8 cellular contexts compared by ENCODE assay signal in genomic region chr2:210502997-210503621, GRCh38. TPM values are rescaled to one million over a fixed set of nuclear protein-coding genes. Genes with fewer than 3 reads are reported as not detected.
DNase-seq lines count a peak whose midpoint lies in the region; ATAC-seq and TF ChIP-seq lines count a peak whose summit lies in the region.

No MANE protein-coding gene starts in this region.

- H3K9me3 ChIP-seq in HAP-1: no peaks in the 10 kb centered on the region
- no peaks in the 10 kb centered on the region for H3K9me3 ChIP-seq in MG63
- no peaks in the 10 kb centered on the region for H3K9me3 ChIP-seq in mesenchymal stem cell (ENCODE audit: control insufficient read depth, low read length)
- H3K9me3 ChIP-seq in stomach: peaks cover 0 to 4% (median 0%) of the 10 kb centered on the region in 4 donors

- CTCF ChIA-PET in T-cell (lab: Charles Lee): interaction anchor here (0.6 to 1.4 kb wide), 7 partner anchors 11 to 41 kb away, joined by 3 to 6 read pairs (median 3); no protein-coding TSS in a partner anchor

- peaks cover 14 to 18% (median 14%) of the 10 kb centered on the region in 3 donors for H3K9me3 Mint-ChIP-seq in T-cell

- H3K36me3 ChIP-seq in HAP-1 (replicated peaks): no peaks in the 10 kb centered on the region
- no peaks in the 10 kb centered on the region for H3K36me3 ChIP-seq in MG63
- H3K36me3 ChIP-seq in mesenchymal stem cell (ENCODE audit: control insufficient read depth in 1 of 2, insufficient read depth in 2 of 2, low read depth in 1 of 2, low read length in 2 of 2): peaks cover 0 to 3% of the 10 kb centered on the region in 2 experiments
- peaks cover 0 to 3% (median 0%) of the 10 kb centered on the region in 4 donors for H3K36me3 ChIP-seq in stomach

- 54% methylated on average over 7 of the region's 7 CpGs for WGBS in mesenchymal stem cell
- 5 to 10% (median 6%) methylated on average over 7 of the region's 7 CpGs for WGBS in stomach, 5 donors

- H3K18ac ChIP-seq in mesenchymal stem cell (ENCODE audit: low read depth in 1 of 2, low read length in 2 of 2): no peak overlapping the region

- no peak overlapping the region for H3K23ac ChIP-seq in mesenchymal stem cell (ENCODE audit: low read length in 2 of 2)

- POLR2A ChIA-PET in T-cell (lab: Charles Lee): interaction anchor here in 1 of 2 donors (0.6 kb wide), 1 partner anchor 17 kb away, joined by 7 read pairs; no protein-coding TSS in a partner anchor

- no peak overlapping the region for H2BK120ac ChIP-seq in mesenchymal stem cell (ENCODE audit: low read depth, low read length)

- TF ChIP-seq CTCF in dorsolateral prefrontal cortex (IDR thresholded peaks at IDR 0.05 in 54 of 56, conservative IDR thresholded peaks at IDR 0.05 in 2 of 56; ENCODE audit: low read depth in 1 of 56, partially characterized antibody in 56 of 56) (peak; percentile 81 to 99 (median 92)), stomach (IDR thresholded peaks at IDR 0.05) (peak in 5 of 7 experiments; percentile 62 to 85 (median 69))

- H3K4me3 Mint-ChIP-seq in T-cell: peak overlapping the region in 2 of 3 donors; percentile 14 to 30

- H3K27me3 Mint-ChIP-seq in T-cell: peaks cover 11 to 45% of the 10 kb centered on the region in 2 donors

- peak overlapping the region; percentile 36 for H3K9ac ChIP-seq in mesenchymal stem cell (ENCODE audit: low read length)

- DNase-seq in Right ventricle myocardium superior (no peak), Right ventricle myocardium inferior (ENCODE audit: missing footprints) (no peak), HAP-1 (ENCODE audit: low spot score in 2 of 2) (peak; percentile 50 to 69), MG63 (peak; percentile 3), T-cell (peak in 12 of 34 experiments; percentile 1 to 14 (median 5)), dorsolateral prefrontal cortex (peak in 9 of 10 donors; percentile 46 to 75 (median 70)), mesenchymal stem cell (peak; percentile 48), stomach (peak; percentile 57)

- intact Hi-C loops in Right ventricle myocardium superior (cut with DNase I): no loop called here
- intact Hi-C loops in Right ventricle myocardium inferior (cut with DNase I): no loop called here
- intact Hi-C loops in dorsolateral prefrontal cortex (cut with DNase I): loop anchor here (2.0 to 5.0 kb wide), 6 partner anchors 61 to 534 kb away; no protein-coding TSS in a partner anchor
- intact Hi-C loops in stomach (cut with DNase I; ENCODE audit: low total_unique reads): no loop called here

- no peak overlapping the region for H2BK12ac ChIP-seq in mesenchymal stem cell (ENCODE audit: low read length in 2 of 2)

- no peak overlapping the region for H2BK15ac ChIP-seq in mesenchymal stem cell (ENCODE audit: low read depth, poor library complexity, severe bottlenecking)

- H3K27me3 ChIP-seq in HAP-1 (ENCODE audit: low read depth): peaks cover 3% of the 10 kb centered on the region; the same call in 1 of the 2 replicates
- H3K27me3 ChIP-seq in MG63: no peaks in the 10 kb centered on the region
- peaks cover 0 to 2% (median 0%) of the 10 kb centered on the region in 45 donors for H3K27me3 ChIP-seq in dorsolateral prefrontal cortex
- H3K27me3 ChIP-seq in mesenchymal stem cell (ENCODE audit: control insufficient read depth in 1 of 2, insufficient read depth in 1 of 2, low read length in 2 of 2): no peaks in the 10 kb centered on the region
- no peaks in the 10 kb centered on the region for H3K27me3 ChIP-seq in stomach

- in situ Hi-C loops in HAP-1 (cut with MboI; ENCODE audit: low sequenced_read_pairs): no loop called here

- peak overlapping the region; percentile 73 to 100 (median 97) for H3K27ac ChIP-seq in dorsolateral prefrontal cortex
- H3K27ac ChIP-seq in mesenchymal stem cell (ENCODE audit: low read length, poor library complexity, severe bottlenecking): no peak overlapping the region
- H3K27ac ChIP-seq in stomach: no peak overlapping the region

- no peak overlapping the region for H2BK5ac ChIP-seq in mesenchymal stem cell (ENCODE audit: low read depth, low read length, poor library complexity, severe bottlenecking)

- peak; percentile 68 for ATAC-seq in Right ventricle myocardium superior (ENCODE audit: poor library complexity)
- no peak for ATAC-seq in Right ventricle myocardium inferior
- ATAC-seq in T-cell (replicated peaks in 1 of 4): peak in 1 of 4 experiments; percentile 44

- H3K14ac ChIP-seq in mesenchymal stem cell (ENCODE audit: low read length in 2 of 2): no peak overlapping the region

- H3K4me1 ChIP-seq in HAP-1 (peaks cover 6% of the 10 kb centered on the region), mesenchymal stem cell (ENCODE audit: control insufficient read depth, insufficient read depth, low read depth, low read length) (no peaks in the 10 kb centered on the region), stomach (peaks cover 4 to 11% (median 8%) of the 10 kb centered on the region in 4 donors)

- peaks cover 13% of the 10 kb centered on the region for H3K79me1 ChIP-seq in mesenchymal stem cell (replicated peaks; ENCODE audit: low read length, poor library complexity, severe bottlenecking)

- H3K4me1 Mint-ChIP-seq in T-cell: peaks cover 3 to 6% (median 4%) of the 10 kb centered on the region in 3 donors

- no peak overlapping the region for H2AK5ac ChIP-seq in mesenchymal stem cell (ENCODE audit: low read length, severe bottlenecking)

- H3K4ac ChIP-seq in mesenchymal stem cell (ENCODE audit: low read depth in 1 of 2, low read length in 2 of 2): no peak overlapping the region

- TF ChIP-seq EP300 in stomach (IDR thresholded peaks at IDR 0.05): no peak

- TF ChIP-seq POLR2A in stomach (IDR thresholded peaks at IDR 0.05): no peak

- H4K8ac ChIP-seq in mesenchymal stem cell (ENCODE audit: low read length): no peak overlapping the region

- H4K91ac ChIP-seq in mesenchymal stem cell (ENCODE audit: low read length): no peak overlapping the region

- peak overlapping the region; percentile 52 for H3K4me2 ChIP-seq in mesenchymal stem cell (ENCODE audit: low read length, poor library complexity, severe bottlenecking)

- H2AFZ ChIP-seq in mesenchymal stem cell (ENCODE audit: low read depth, low read length): no peak overlapping the region

- peaks cover 12% of the 10 kb centered on the region for H3K36me3 Mint-ChIP-seq in T-cell

- H3K4me3 ChIP-seq in HAP-1: no peak overlapping the region
- H3K4me3 ChIP-seq in MG63: no peak overlapping the region
- peak overlapping the region in 58 of 59 donors; percentile 7 to 67 (median 42) for H3K4me3 ChIP-seq in dorsolateral prefrontal cortex
- H3K4me3 ChIP-seq in mesenchymal stem cell (ENCODE audit: insufficient read depth in 1 of 2, low read depth in 1 of 2, low read length in 2 of 2): peak overlapping the region in 1 of 2 experiments; percentile 57
- H3K4me3 ChIP-seq in stomach: peak overlapping the region; percentile 17 to 41 (median 36)

- no peak overlapping the region for H3K27ac Mint-ChIP-seq in T-cell

RNA-seq across cellular contexts. Expression of gene LANCL1, which starts 26.6 kb away (rescaled TPM):
- total RNA-seq in Right ventricle myocardium superior: 50.3 TPM
- 53.5 TPM for total RNA-seq in Right ventricle myocardium inferior
- total RNA-seq in MG63 (2014; rRNA removed; shearing (Covaris generic); ENCODE audit: low replicate concordance): 47.5 and 70.8 TPM in 2 replicates
- total RNA-seq in T-cell: 10 to 100 TPM; 25.5 to 30.1 (median 27.9) TPM
- total RNA-seq in dorsolateral prefrontal cortex: 100 to 1,000 TPM in 118 of 120 experiments, 10 to 100 TPM in 2; 71.4 to 393 (median 221) TPM
- polyA plus RNA-seq in mesenchymal stem cell (2013, experiment 1 of 2): 29.4 TPM
- polyA plus RNA-seq in mesenchymal stem cell (2013, experiment 2 of 2): 27.7 TPM
- total RNA-seq in stomach: 10 to 100 TPM in 4 of 5 donors, under 1 TPM in 1; 0.87 to 49.6 (median 42.9) TPM
- polyA plus RNA-seq in stomach: 10 to 100 TPM; 10.7 to 14.8 (median 13.2) TPM

RNA-seq across cellular contexts. Expression of gene CPS1, which starts 53.3 kb away (rescaled TPM):
- total RNA-seq in Right ventricle myocardium superior (3.0 TPM), Right ventricle myocardium inferior (3.0 TPM), T-cell (1 to 10 TPM in 1 of 5 donors, under 1 TPM in 4; 0.30 to 1.5 (median 0.59) TPM), dorsolateral prefrontal cortex (10 to 100 TPM in 35 of 120 experiments, 1 to 10 TPM in 85; 3.5 to 15.7 (median 8.3) TPM), stomach (10 to 100 TPM in 1 of 5 donors, 1 to 10 TPM in 2, under 1 TPM in 2; under 0.01 to 14.9 (median 1.0) TPM)
- 6.3 and 11.4 TPM in 2 replicates for total RNA-seq in MG63 (2014; rRNA removed; shearing (Covaris generic); ENCODE audit: low replicate concordance)
- polyA plus RNA-seq in mesenchymal stem cell (2013, experiment 1 of 2): 10.6 TPM
- 10.5 TPM for polyA plus RNA-seq in mesenchymal stem cell (2013, experiment 2 of 2)
- polyA plus RNA-seq in stomach: under 1 TPM; 0.45 to 0.56 (median 0.46) TPM

Comparison
In these comparisons a context has a peak if more than half of its experiments do, and no peak if none do; other contexts are left out.
1. DNase-seq: peak in HAP-1 (2 of 2), MG63 (single experiment), dorsolateral prefrontal cortex (9 of 10), mesenchymal stem cell (single experiment) and stomach (single experiment); none in Right ventricle myocardium superior (single experiment) and Right ventricle myocardium inferior (single experiment).
2. H3K4me3 ChIP-seq: peak in dorsolateral prefrontal cortex (58 of 59) and stomach (4 of 4); none in HAP-1 (single experiment) and MG63 (single experiment).
3. H3K27ac ChIP-seq: peak in dorsolateral prefrontal cortex (59 of 59); none in mesenchymal stem cell (single experiment) and stomach (0 of 5).
4. intact Hi-C loops: an anchor here in dorsolateral prefrontal cortex (2.0 to 5.0 kb wide); none called in Right ventricle myocardium superior, Right ventricle myocardium inferior and stomach.